ENCODE assay signal across 8 cellular contexts in genomic region chr12:96578526-96579125, GRCh38.
DNase-seq lines count a peak whose midpoint lies in the region; ATAC-seq and TF ChIP-seq lines count a peak whose summit lies in the region.

No MANE protein-coding gene starts in this region.

- H3K9me3 ChIP-seq in transverse colon, result no peaks in the 10 kb centered on the region

- no peaks in the 10 kb centered on the region for H3K27me3 ChIP-seq in transverse colon

- intact Hi-C loops in transverse colon (cut with DNase I; ENCODE audit: low total_unique reads), result loop anchor here (10.0 kb wide), 1 partner anchor 406 kb away; no protein-coding TSS in a partner anchor

- H3K4me1 ChIP-seq in transverse colon, result no peaks in the 10 kb centered on the region

- TF ChIP-seq POLR2A in transverse colon (IDR thresholded peaks at IDR 0.05), result no peak

- 2 to 5% methylated on average over 3 of the region's 3 CpGs for WGBS in transverse colon (ENCODE audit: low coverage in 1 of 2), 2 donors

- ATAC-seq in GM21390 (IDR thresholded peaks at IDR 0.05; ENCODE audit: unreplicated experiment) (peak; percentile 98), HG03558 (IDR thresholded peaks at IDR 0.05; ENCODE audit: extremely low read depth, unreplicated experiment) (peak; percentile 88)

- in situ Hi-C loops in astrocyte of the spinal cord (cut with HindIII; ENCODE audit: low sequenced_read_pairs) (no loop called here), transverse colon (cut with MboI; ENCODE audit: low pct_ligation_motif_present in 1 of 4, low pct_unique_long_range_greater_than_20kb in 1 of 4, low sequenced_read_pairs in 3 of 4) (loop anchor here (25.0 kb wide), 2 partner anchors 409 to 734 kb away; no protein-coding TSS in a partner anchor)

- DNase-seq in GDM1 (lab: John Stamatoyannopoulos, UW), result peak; percentile 2
- DNase-seq in NCI-H510A treated with DMSO at 0.1 percent for 48 hours (lab: John Stamatoyannopoulos, UW), result peak; percentile 81
- peak; percentile 67 for DNase-seq in astrocyte of the spinal cord (ENCODE audit: low read depth, low spot score)
- DNase-seq in kidney glomerular epithelial cell (lab: John Stamatoyannopoulos, UW), result peak; percentile 20
- DNase-seq in transverse colon, result no peak
- DNase-seq in stimulated activated CD8-positive, alpha-beta memory T cell treated with anti-CD3 and anti-CD28 coated beads, Interleukin-4, amount 100 ng/mL, for 48 hours, result no peak

- TF ChIP-seq EP300 in transverse colon (IDR thresholded peaks at IDR 0.05; ENCODE audit: low read depth), result no peak

- H3K4me3 ChIP-seq in astrocyte of the spinal cord (ENCODE audit: low read depth, low read length) (no peak overlapping the region), transverse colon (no peak overlapping the region)

- no peaks in the 10 kb centered on the region for H3K36me3 ChIP-seq in transverse colon

- peak; percentile 52 for TF ChIP-seq CTCF in astrocyte of the spinal cord (IDR thresholded peaks at IDR 0.05; ENCODE audit: low read depth, low read length)
- TF ChIP-seq CTCF in transverse colon (IDR thresholded peaks at IDR 0.05), result peak; percentile 41 to 55 (median 48)

- H3K27ac ChIP-seq in transverse colon, result no peak overlapping the region

Comparison
In these comparisons a context has a peak if more than half of its experiments do, and no peak if none do; other contexts are left out.
1. DNase-seq: peak in GDM1 (single experiment), NCI-H510A treated with DMSO at 0.1 percent for 48 hours (single experiment), astrocyte of the spinal cord (single experiment) and kidney glomerular epithelial cell (single experiment); none in transverse colon (single experiment) and stimulated activated CD8-positive, alpha-beta memory T cell treated with anti-CD3 and anti-CD28 coated beads, Interleukin-4, amount 100 ng/mL, for 48 hours (single experiment).